In the genomic region with DNA sequence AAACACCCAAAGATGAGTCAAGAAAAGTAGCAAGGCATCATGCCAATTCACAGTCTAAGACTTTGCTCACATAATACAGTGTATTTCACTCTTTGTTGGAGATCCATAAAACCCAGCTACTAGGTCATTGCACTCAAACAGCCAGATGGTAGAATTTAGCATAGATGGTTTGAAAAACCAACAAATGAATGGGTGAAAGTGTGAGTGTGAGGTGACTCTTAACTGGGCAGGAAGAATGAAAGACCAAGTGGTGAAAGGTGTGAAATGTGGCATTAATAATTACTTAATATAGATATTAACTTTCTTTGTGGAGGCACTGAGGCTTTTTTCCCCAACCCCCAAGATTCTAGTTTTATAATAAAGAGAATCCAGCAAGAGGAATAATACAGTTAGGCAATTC, we compare ENCODE assay signal across 18 cellular contexts.
"Had no signal": no experiment of that assay in that cellular context is flagged by ENCODE, and none has a peak within 500 bp of the region (broad histone marks: within the 10 kb centered on the region; RNA-seq: fewer than 3 reads in every experiment).

No MANE protein-coding gene starts in this region.

- DNase-seq: activated CD4-positive, CD25-positive, alpha-beta regulatory T cell treated with anti-CD3 and anti-CD28 coated beads, Interleukin-2, amount 50 U/mL, for 72 hours; activated naive CD4-positive, alpha-beta T cell treated with Interleukin-2 at 50 U/mL for 16 hours; activated T-cell treated with anti-CD3 and anti-CD28 coated beads for 4 hours; aorta; dermis blood vessel endothelial cell; effector memory CD8-positive, alpha-beta T cell; foreskin keratinocyte; glutamatergic neuron; kidney glomerular epithelial cell; mesenchymal stem cell; occipital lobe; right cardiac atrium; stimulated activated CD4-positive, alpha-beta T cell treated with anti-CD3 and anti-CD28 coated beads, Interleukin-4, amount 100 ng/mL, for 24 hours; stimulated activated naive CD4-positive, alpha-beta T cell; uterus had no signal

- H3K27me3 ChIP-seq: uterus had no signal

- ATAC-seq: effector memory CD8-positive, alpha-beta T cell; foreskin keratinocyte; natural killer cell treated with Interleukin-12 subunit alpha and Interleukin-12 subunit beta and Interleukin-15 and Interleukin-18, amount 100 ng/mL, for 72 hours; right cardiac atrium had no signal

- H3K4me3 ChIP-seq: breast epithelium, tibial nerve, uterus had no signal

- H3K36me3 ChIP-seq: breast epithelium, tibial nerve, uterus had no signal

- H3K4me1 ChIP-seq: breast epithelium, foreskin keratinocyte, tibial nerve, uterus had no signal

- H3K27ac ChIP-seq: breast epithelium, foreskin keratinocyte, tibial nerve, uterus had no signal

- H3K9me3 ChIP-seq: breast epithelium, tibial nerve, uterus had no signal
